ENCODE assay signal across 25 cellular contexts in genomic region chr2:146665801-146666200, GRCh38.
"Had no signal": no experiment of that assay in that cellular context is flagged by ENCODE, and none has a peak within 500 bp of the region (broad histone marks: within the 10 kb centered on the region; RNA-seq: fewer than 3 reads in every experiment).

No MANE protein-coding gene starts in this region.

- H3K36me3 ChIP-seq: brain microvascular endothelial cell, esophagus squamous epithelium, pancreas, right atrium auricular region, tibial nerve had no signal

- H3K27me3 ChIP-seq: brain microvascular endothelial cell, esophagus squamous epithelium, pancreas, right atrium auricular region, tibial nerve had no signal

- H3K4me1 ChIP-seq: esophagus squamous epithelium, pancreas, psoas muscle, right atrium auricular region, tibial nerve had no signal

- H3K27ac ChIP-seq: brain microvascular endothelial cell, esophagus squamous epithelium, pancreas, psoas muscle, right atrium auricular region, tibial nerve had no signal

- H3K4me3 ChIP-seq: esophagus squamous epithelium, pancreas, psoas muscle, right atrium auricular region, tibial nerve had no signal

- H3K9me3 ChIP-seq: esophagus squamous epithelium, pancreas, psoas muscle, right atrium auricular region, tibial nerve had no signal

- DNase-seq: activated B cell treated with CpG ODN at 0.5 μM for 24 hours; activated CD4-positive, alpha-beta T cell treated with anti-CD3 and anti-CD28 coated beads, Interleukin-2, amount 50 U/mL, for 1 hour; activated CD8-positive, alpha-beta memory T cell treated with anti-CD3 and anti-CD28 coated beads, Interleukin-2, amount 10 ng/mL, durations not matched to agents 7 days and 5 days; activated CD8-positive, alpha-beta T cell treated with anti-CD3 and anti-CD28 coated beads, Interleukin-2, amount 10 ng/mL, durations not matched to agents 7 days and 5 days; activated effector memory CD4-positive, alpha-beta T cell treated with Interleukin-2 at 50 U/mL for 16 hours; activated naive CD4-positive, alpha-beta T cell treated with anti-CD3 and anti-CD28 coated beads for 36 hours; activated naive CD8-positive, alpha-beta T cell treated with anti-CD3 and anti-CD28 coated beads for 36 hours; amniotic stem cell; brain microvascular endothelial cell; central memory CD4-positive, alpha-beta T cell; endodermal cell; esophagus squamous epithelium; head of caudate nucleus; hippocampal formation; immature natural killer cell; naive thymus-derived CD8-positive, alpha-beta T cell; nucleus accumbens; pancreas; psoas muscle; stimulated activated CD4-positive, alpha-beta T cell treated with anti-CD3 and anti-CD28 coated beads, Interleukin-15, amount 100 ng/mL, for 24 hours; stimulated activated CD4-positive, alpha-beta T cell treated with anti-CD3 and anti-CD28 coated beads, Interleukin-2, amount 100 ng/mL, for 24 hours; stimulated activated naive CD4-positive, alpha-beta T cell treated with Interleukin-2 at 50 U/mL for 16 hours; T-cell had no signal

- ATAC-seq: activated CD8-positive, alpha-beta memory T cell treated with anti-CD3 and anti-CD28 coated beads, Interleukin-2, amount 10 ng/mL, durations not matched to agents 7 days and 5 days; activated CD8-positive, alpha-beta T cell treated with anti-CD3 and anti-CD28 coated beads, Interleukin-2, amount 10 ng/mL, durations not matched to agents 7 days and 5 days; naive thymus-derived CD8-positive, alpha-beta T cell; pancreas; psoas muscle; T-cell had no signal
